15 cellular contexts compared by ENCODE assay signal in genomic region chr9:120436937-120437592, GRCh38.
A peak's percentile ranks its signal among the peaks of the same experiment; 100 is the strongest.
DNase-seq lines count a peak whose midpoint lies in the region; ATAC-seq and TF ChIP-seq lines count a peak whose summit lies in the region.
"Had no signal": no experiment of that assay in that cellular context is flagged by ENCODE, and none has a peak within 500 bp of the region (broad histone marks: within the 10 kb centered on the region; RNA-seq: fewer than 3 reads in every experiment).

No MANE protein-coding gene starts in this region.

- no peaks in the 10 kb centered on the region for H3K9me3 ChIP-seq in A673 (ENCODE audit: low read depth, low read length, poor library complexity, severe bottlenecking)
- H3K9me3 ChIP-seq: SJCRH30 had no signal

- no peaks in the 10 kb centered on the region for H3K4me1 ChIP-seq in A673 (ENCODE audit: insufficient read depth, low read length, poor library complexity, severe bottlenecking)
- H3K4me1 ChIP-seq: SJCRH30 had no signal

- peak; percentile 53 for ATAC-seq in Right ventricle myocardium inferior
- ATAC-seq: activated CD4-positive, alpha-beta T cell treated with anti-CD3 and anti-CD28 coated beads for 36 hours had no signal

- DNase-seq in ELR (ENCODE audit: low read depth) (peak; percentile 20), OCI-M1 (lab: John Stamatoyannopoulos, UW) (peak; percentile 90), Right ventricle myocardium inferior (ENCODE audit: missing footprints) (peak; percentile 83), posterior vena cava (ENCODE audit: low spot score) (peak; percentile 86), A673 (ENCODE audit: low spot score) (no peak), NCI-H128 (lab: John Stamatoyannopoulos, UW; ENCODE audit: unreplicated experiment) (no peak)
- DNase-seq in activated T-cell treated with anti-CD3 and anti-CD28 coated beads, Interleukin-2, amount 50 U/mL, for 48 hours: no peak
- no peak for DNase-seq in stimulated activated CD4-positive, alpha-beta T cell treated with anti-CD3 and anti-CD28 coated beads, Interleukin-4, amount 100 ng/mL, for 24 hours
- DNase-seq: activated CD4-positive, alpha-beta T cell treated with anti-CD3 and anti-CD28 coated beads for 36 hours; activated naive CD4-positive, alpha-beta T cell; CD8-positive, alpha-beta memory T cell; central memory CD4-positive, alpha-beta T cell; NCI-H1092; NCI-H526 had no signal

- no TSS peak for BruUV-seq in A673 (replicated peaks; lab: Mats Ljungman, UMichigan)

- H3K4me3 ChIP-seq in A673 (ENCODE audit: low read depth, low read length, poor library complexity, severe bottlenecking): no peak overlapping the region
- H3K4me3 ChIP-seq: SJCRH30 had no signal

- H3K27ac ChIP-seq in A673 (ENCODE audit: low read depth, low read length, poor library complexity, severe bottlenecking): no peak overlapping the region
- H3K27ac ChIP-seq: SJCRH30 had no signal

- peaks cover 48% of the 10 kb centered on the region for H3K36me3 ChIP-seq in A673 (ENCODE audit: insufficient read depth, low read length, poor library complexity, severe bottlenecking)

- intact Hi-C loops in Right ventricle myocardium inferior (cut with DNase I) (no loop called here), posterior vena cava (cut with DNase I) (no loop called here), A673 (cut with micrococcal nuclease; ENCODE audit: unreplicated experiment) (no loop called here)

- no peaks in the 10 kb centered on the region for H3K27me3 ChIP-seq in A673 (replicated peaks; ENCODE audit: insufficient read depth, low read depth, low read length, poor library complexity)
- H3K27me3 ChIP-seq: SJCRH30 had no signal

- no peak for TF ChIP-seq CTCF in A673 (conservative IDR thresholded peaks at IDR 0.05; ENCODE audit: low read depth, low read length)

- POLR2A ChIA-PET in A673 (lab: Charles Lee; ENCODE audit: low non-redundant PET): no interaction called here

- CTCF ChIA-PET in A673 (lab: Charles Lee): no interaction called here

Comparison
In these comparisons a context has a peak if more than half of its experiments do, and no peak if none do; other contexts are left out.
1. DNase-seq: peak in ELR (single experiment), OCI-M1 (single experiment), Right ventricle myocardium inferior (single experiment) and posterior vena cava (single experiment); none in activated T-cell treated with anti-CD3 and anti-CD28 coated beads, Interleukin-2, amount 50 U/mL, for 48 hours (0 of 2), A673 (single experiment), stimulated activated CD4-positive, alpha-beta T cell treated with anti-CD3 and anti-CD28 coated beads, Interleukin-4, amount 100 ng/mL, for 24 hours (single experiment) and NCI-H128 (single experiment).